ENCODE assay signal across 10 cellular contexts in the genomic region with DNA sequence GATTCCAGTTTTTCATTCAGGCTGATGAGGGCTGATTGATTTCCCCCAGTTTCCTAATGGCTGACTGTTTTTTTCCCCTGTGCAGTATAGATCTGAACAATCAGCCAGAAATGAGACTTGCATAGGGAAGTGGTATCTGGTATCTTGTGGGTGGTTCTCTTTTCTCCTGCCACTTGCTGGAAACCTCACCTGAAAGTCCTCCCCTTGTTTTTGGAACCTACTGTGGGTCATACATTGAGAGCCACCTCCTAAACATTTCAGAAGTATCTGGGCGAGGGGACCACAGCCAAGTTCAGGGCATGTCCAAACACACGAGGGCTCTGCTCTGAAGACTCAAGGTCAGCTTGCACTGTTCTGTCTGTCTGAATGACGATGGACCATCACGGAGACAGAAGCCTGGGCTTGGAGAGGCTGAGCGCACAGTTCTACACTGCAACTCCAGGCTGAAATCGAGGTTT. TPM values are rescaled to one million over a fixed set of nuclear protein-coding genes. Genes with fewer than 3 reads are reported as not detected.
DNase-seq lines count a peak whose midpoint lies in the region; ATAC-seq and TF ChIP-seq lines count a peak whose summit lies in the region.
"Had no signal": no experiment of that assay in that cellular context is flagged by ENCODE, and none has a peak within 500 bp of the region (broad histone marks: within the 10 kb centered on the region; RNA-seq: fewer than 3 reads in every experiment).

No MANE protein-coding gene starts in this region.

- intact Hi-C loops in left ventricle myocardium superior (cut with micrococcal nuclease): no loop called here

- DNase-seq in left ventricle myocardium superior (no peak), HuH-7 (ENCODE audit: low spot score) (no peak), NCI-H2171 (lab: John Stamatoyannopoulos, UW) (no peak), NCI-H1092 treated with DMSO at 0.1 percent for 48 hours (lab: John Stamatoyannopoulos, UW) (no peak), UCSD-AML1 (lab: John Stamatoyannopoulos, UW; ENCODE audit: unreplicated experiment) (no peak)
- DNase-seq: gastrocnemius medialis, NCI-H69 had no signal

- peak; percentile 65 for ATAC-seq in GM18505 (IDR thresholded peaks at IDR 0.05; ENCODE audit: unreplicated experiment)
- peak; percentile 50 for ATAC-seq in GM21360 (IDR thresholded peaks at IDR 0.05; ENCODE audit: unreplicated experiment)
- ATAC-seq in HG03469 (IDR thresholded peaks at IDR 0.05; ENCODE audit: unreplicated experiment): peak; percentile 68
- ATAC-seq in left ventricle myocardium superior: peak; percentile 86
- ATAC-seq: gastrocnemius medialis had no signal

- no peak for TF ChIP-seq POLR2A in GM18505 (IDR thresholded peaks at IDR 0.05; ENCODE audit: borderline replicate concordance, extremely low read depth, insufficient read depth, insufficient read length)

RNA-seq across cellular contexts. Expression of gene ALPK2, which starts 19.3 kb away (rescaled TPM):
- total RNA-seq in left ventricle myocardium superior: 257 TPM
